Comparison of ENCODE assay signal across 31 cellular contexts in genomic region chr5:72092074-72092473, GRCh38.
"Had no signal": no experiment of that assay in that cellular context is flagged by ENCODE, and none has a peak within 500 bp of the region (broad histone marks: within the 10 kb centered on the region; RNA-seq: fewer than 3 reads in every experiment).

No MANE protein-coding gene starts in this region.

- H3K9me3 ChIP-seq: ovary, psoas muscle, spleen, suprapubic skin, testis, tibial artery, transverse colon, upper lobe of right lung, uterus had no signal

- H3K4me2 ChIP-seq: neural progenitor cell, smooth muscle cell had no signal

- H3K4me3 ChIP-seq: neural progenitor cell, ovary, psoas muscle, skin epidermis, smooth muscle cell, spleen, suprapubic skin, testis, tibial artery, transverse colon, upper lobe of right lung, uterus had no signal

- H3K4me1 ChIP-seq: neural progenitor cell, parathyroid adenoma, psoas muscle, spleen, suprapubic skin, testis, tibial artery, transverse colon, upper lobe of right lung, uterus had no signal

- H3K27ac ChIP-seq: neural progenitor cell, ovary, parathyroid adenoma, psoas muscle, skin epidermis, spleen, suprapubic skin, testis, tibial artery, transverse colon, upper lobe of right lung, uterus had no signal

- H3K9ac ChIP-seq: neural progenitor cell, parathyroid adenoma had no signal

- H3K27me3 Mint-ChIP-seq: type B pancreatic cell had no signal

- H3K36me3 Mint-ChIP-seq: natural killer cell; neural progenitor cell; stimulated activated memory B cell treated with anti-CD40 and anti-IgM and Interleukin-4, amounts not matched to agents 10 μg/mL and 1 μg/mL and 100 μg/mL, for 72 hours; type B pancreatic cell had no signal

- H3K27ac Mint-ChIP-seq: natural killer cell; nephron; neural progenitor cell; progenitor cell of endocrine pancreas; stimulated activated memory B cell treated with anti-CD40 and anti-IgM and Interleukin-4, amounts not matched to agents 10 μg/mL and 1 μg/mL and 100 μg/mL, for 72 hours; stimulated activated naive CD8-positive, alpha-beta T cell treated with anti-CD3 and anti-CD28 coated beads, Interleukin-15, amount 100 ng/mL, for 72 hours; type B pancreatic cell had no signal

- H3K27me3 ChIP-seq: neural progenitor cell, ovary, testis, tibial artery had no signal

- H3K36me3 ChIP-seq: neural progenitor cell, ovary, spleen, suprapubic skin, tibial artery, transverse colon, upper lobe of right lung, uterus had no signal

- H3K9me3 Mint-ChIP-seq: natural killer cell; nephron; neural progenitor cell; stimulated activated memory B cell treated with anti-CD40 and anti-IgM and Interleukin-4, amounts not matched to agents 10 μg/mL and 1 μg/mL and 100 μg/mL, for 72 hours; stimulated activated naive CD8-positive, alpha-beta T cell treated with anti-CD3 and anti-CD28 coated beads, Interleukin-15, amount 100 ng/mL, for 72 hours; type B pancreatic cell had no signal

- H3K4me1 Mint-ChIP-seq: natural killer cell; nephron; stimulated activated memory B cell treated with anti-CD40 and anti-IgM and Interleukin-4, amounts not matched to agents 10 μg/mL and 1 μg/mL and 100 μg/mL, for 72 hours; stimulated activated naive CD8-positive, alpha-beta T cell treated with anti-CD3 and anti-CD28 coated beads, Interleukin-15, amount 100 ng/mL, for 72 hours had no signal

- DNase-seq: natural killer cell; occipital lobe; ovary; posterior cingulate gyrus; psoas muscle; right cardiac atrium; spleen; stimulated activated CD4-positive, alpha-beta T cell treated with anti-CD3 and anti-CD28 coated beads, Interleukin-12 subunit alpha, Interleukin-12 subunit beta, amount 100 ng/mL, for 4 hours; stimulated activated CD4-positive, alpha-beta T cell treated with anti-CD3 and anti-CD28 coated beads, Interleukin-1b, Interleukin-23, amount 100 ng/mL, for 48 hours; stimulated activated CD4-positive, alpha-beta T cell treated with anti-CD3 and anti-CD28 coated beads, Interleukin-4, amount 100 ng/mL, for 1 hour; stimulated activated CD4-positive, alpha-beta T cell treated with anti-CD3 and anti-CD28 coated beads, Interleukin-4, amount 100 ng/mL, for 4 hours; stimulated activated CD8-positive, alpha-beta memory T cell treated with anti-CD3 and anti-CD28 coated beads, Interleukin-4, amount 100 ng/mL, for 48 hours; stimulated activated naive CD4-positive, alpha-beta T cell; stimulated activated naive CD8-positive, alpha-beta T cell treated with anti-CD3 and anti-CD28 coated beads, Interleukin-15, amount 100 ng/mL, for 72 hours; stimulated activated naive CD8-positive, alpha-beta T cell treated with anti-CD3 and anti-CD28 coated beads, Interleukin-15, Interleukin-2, amounts not matched to agents 100 U/mL and 50 U/mL, for 24 hours; substantia nigra; testis; tibial artery; transverse colon; upper lobe of right lung; uterus had no signal

- ATAC-seq: natural killer cell; psoas muscle; right cardiac atrium; sciatic nerve; stimulated activated memory B cell treated with anti-CD40 and anti-IgM and Interleukin-4, amounts not matched to agents 10 μg/mL and 1 μg/mL and 100 μg/mL, for 72 hours; stimulated activated naive CD8-positive, alpha-beta T cell treated with anti-CD3 and anti-CD28 coated beads, Interleukin-15, amount 100 ng/mL, for 72 hours; stimulated activated naive CD8-positive, alpha-beta T cell treated with anti-CD3 and anti-CD28 coated beads, Interleukin-15, Interleukin-2, amounts not matched to agents 100 U/mL and 50 U/mL, for 24 hours; upper lobe of right lung had no signal

- H3K4me3 Mint-ChIP-seq: natural killer cell; nephron; neural progenitor cell; stimulated activated memory B cell treated with anti-CD40 and anti-IgM and Interleukin-4, amounts not matched to agents 10 μg/mL and 1 μg/mL and 100 μg/mL, for 72 hours; stimulated activated naive CD8-positive, alpha-beta T cell treated with anti-CD3 and anti-CD28 coated beads, Interleukin-15, amount 100 ng/mL, for 72 hours; type B pancreatic cell had no signal
